Comparison of ENCODE assay signal across 8 cellular contexts in genomic region chr10:75234683-75235374, GRCh38. TPM values are rescaled to one million over a fixed set of nuclear protein-coding genes. Genes with fewer than 3 reads are reported as not detected.
DNase-seq lines count a peak whose midpoint lies in the region; ATAC-seq and TF ChIP-seq lines count a peak whose summit lies in the region.

No MANE protein-coding gene starts in this region.

- H3K36me3 ChIP-seq in PC-3 (ENCODE audit: low read depth, low read length): peaks cover 29% of the 10 kb centered on the region
- H3K36me3 ChIP-seq in right lobe of liver: peaks cover 2 to 20% (median 9%) of the 10 kb centered on the region in 4 donors
- H3K36me3 ChIP-seq in suprapubic skin: peaks cover 27% of the 10 kb centered on the region

- H3K4me3 ChIP-seq in PC-3 (ENCODE audit: low read length): peak overlapping the region; percentile 72
- peak overlapping the region; percentile 63 to 88 (median 84) for H3K4me3 ChIP-seq in right lobe of liver
- H3K4me3 ChIP-seq in suprapubic skin: peak overlapping the region; percentile 91

- POLR2A ChIA-PET in PC-3 (lab: Charles Lee; ENCODE audit: unreplicated experiment): interaction anchor here (0.5 to 1.3 kb wide), 8 partner anchors 23 to 1104 kb away, joined by 3 to 25 read pairs (median 4); no protein-coding TSS in a partner anchor

- peak overlapping the region; percentile 81 for H3K9ac ChIP-seq in PC-3 (ENCODE audit: low read length)

- H3K27ac ChIP-seq in PC-3 (ENCODE audit: low read length) (peak overlapping the region; percentile 71), right lobe of liver (peak overlapping the region; percentile 53 to 63 (median 63)), suprapubic skin (peak overlapping the region; percentile 83)

- peak overlapping the region; percentile 93 for H3K4me2 ChIP-seq in PC-3 (ENCODE audit: low read length)

- H3K9me2 ChIP-seq in PC-3 (replicated peaks; ENCODE audit: low read length): no peaks in the 10 kb centered on the region

- DNase-seq in PC-3: peak; percentile 35
- DNase-seq in cerebellum (ENCODE audit: low spot score): peak; percentile 28
- peak in 1 of 3 donors; percentile 77 for DNase-seq in right lobe of liver
- DNase-seq in suprapubic skin (ENCODE audit: low spot score in 2 of 2): peak in 1 of 2 donors; percentile 82
- no peak for DNase-seq in midbrain (lab: John Stamatoyannopoulos, UW)
- DNase-seq in NCI-H345 (lab: John Stamatoyannopoulos, UW): no peak

- H3K27me3 ChIP-seq in PC-3 (ENCODE audit: low read length): no peaks in the 10 kb centered on the region
- no peaks in the 10 kb centered on the region for H3K27me3 ChIP-seq in right lobe of liver
- no peaks in the 10 kb centered on the region for H3K27me3 ChIP-seq in suprapubic skin

- BruUV-seq in PC-3 (replicated peaks; lab: Mats Ljungman, UMichigan): no TSS peak

- TF ChIP-seq POLR2A in right lobe of liver (IDR thresholded peaks at IDR 0.05) (peak; percentile 1), suprapubic skin (IDR thresholded peaks at IDR 0.05) (no peak)

- peak overlapping the region; percentile 62 for H2AFZ ChIP-seq in PC-3 (ENCODE audit: low read length)

- H3K4me1 ChIP-seq in PC-3 (ENCODE audit: insufficient read depth, low read length): peaks cover 42% of the 10 kb centered on the region
- peaks cover 0 to 18% (median 5%) of the 10 kb centered on the region in 4 donors for H3K4me1 ChIP-seq in right lobe of liver
- H3K4me1 ChIP-seq in suprapubic skin: peaks cover 37% of the 10 kb centered on the region

- H3K79me2 ChIP-seq in PC-3 (ENCODE audit: low read length): peaks cover 20% of the 10 kb centered on the region

- TF ChIP-seq CTCF in PC-3 (conservative IDR thresholded peaks at IDR 0.05; ENCODE audit: low read depth, low read length): peak; percentile 58; the same call in 1 of the 2 replicates
- TF ChIP-seq CTCF in right lobe of liver (IDR thresholded peaks at IDR 0.05): no peak
- no peak for TF ChIP-seq CTCF in suprapubic skin (IDR thresholded peaks at IDR 0.05)

- H3F3A ChIP-seq in PC-3 (ENCODE audit: low read length, unreplicated experiment): peaks cover 32% of the 10 kb centered on the region

- WGBS in right lobe of liver (ENCODE audit: insufficient coverage, low coverage, low lambda C conversion rate, missing lambda C conversion rate): 0% methylated on average over 1 of the region's 62 CpGs
- 0% methylated on average over 1 of the region's 62 CpGs for WGBS in suprapubic skin

- CTCF ChIA-PET in PC-3 (lab: Charles Lee): interaction anchor here (0.6 to 6.8 kb wide), 16 partner anchors 12 to 131 kb away, joined by 3 to 170 read pairs (median 5); partner anchors contain the start of genes SAMD8 and VDAC2

- intact Hi-C loops in PC-3 (cut with micrococcal nuclease): loop anchor here (1.0 to 10.0 kb wide), 6 partner anchors 25 to 408 kb away; partner anchors contain the start of genes KAT6B and VDAC2
- intact Hi-C loops in right lobe of liver (cut with DNase I): loop anchor here (5.0 to 10.0 kb wide), 3 partner anchors 50 to 130 kb away; partner anchors contain the start of gene SAMD8 (in 1 of the 2)

- no peaks in the 10 kb centered on the region for H3K9me3 ChIP-seq in PC-3 (ENCODE audit: low read length)
- H3K9me3 ChIP-seq in right lobe of liver: no peaks in the 10 kb centered on the region
- H3K9me3 ChIP-seq in suprapubic skin: no peaks in the 10 kb centered on the region

- H4K20me1 ChIP-seq in PC-3 (ENCODE audit: low read length): peaks cover 26% of the 10 kb centered on the region

- ATAC-seq in GM18498 (IDR thresholded peaks at IDR 0.05; ENCODE audit: unreplicated experiment) (peak; percentile 4), HG02588 (IDR thresholded peaks at IDR 0.05; ENCODE audit: unreplicated experiment) (peak; percentile 12), PC-3 (peak; percentile 33), right lobe of liver (peak; percentile 0 to 27 (median 11))

- TF ChIP-seq EP300 in suprapubic skin (IDR thresholded peaks at IDR 0.05): no peak

RNA-seq across cellular contexts. Expression of gene COMTD1, which starts 0.9 kb away (rescaled TPM):
- total RNA-seq in PC-3 (2014; rRNA removed) (183 and 214 TPM in 2 replicates), cerebellum (13.8 TPM), right lobe of liver (10 to 100 TPM; 14.3 to 88.7 (median 22.1) TPM), suprapubic skin (10 to 100 TPM; 32.4 to 69.8 (median 46.7) TPM)

RNA-seq across cellular contexts. Expression of gene VDAC2, which starts 24.2 kb away (rescaled TPM):
- total RNA-seq in PC-3 (2014; rRNA removed) (463 and 542 TPM in 2 replicates), cerebellum (88.6 TPM), right lobe of liver (10 to 100 TPM; 48.3 to 92.7 (median 70.2) TPM), suprapubic skin (100 to 1,000 TPM; 111 to 196 (median 146) TPM)

Comparison
In these comparisons a context has a peak if more than half of its experiments do, and no peak if none do; other contexts are left out.
1. DNase-seq: peak in PC-3 (single experiment) and cerebellum (single experiment); none in midbrain (single experiment) and NCI-H345 (single experiment).
2. Peak in every context shown above with its lines, with median percentiles within 50 percentile points of each other: ATAC-seq, H3K27ac ChIP-seq and H3K4me3 ChIP-seq.